13 cellular contexts compared by ENCODE assay signal in genomic region chr10:490891-491571, GRCh38.
DNase-seq lines count a peak whose midpoint lies in the region; ATAC-seq and TF ChIP-seq lines count a peak whose summit lies in the region.
"Had no signal": no experiment of that assay in that cellular context is flagged by ENCODE, and none has a peak within 500 bp of the region (broad histone marks: within the 10 kb centered on the region; RNA-seq: fewer than 3 reads in every experiment).

No MANE protein-coding gene starts in this region.

- POLR2A ChIA-PET in AG04450 (lab: Yijun Ruan, JAX), result no interaction called here

- intact Hi-C loops in ascending aorta (cut with DNase I) (no loop called here), cardiac septum (cut with DNase I) (no loop called here)

- H3K9me3 Mint-ChIP-seq in progenitor cell of endocrine pancreas (ENCODE audit: low read depth), result no peaks in the 10 kb centered on the region

- CTCF ChIA-PET in AG04450 (lab: Charles Lee), result no interaction called here

- DNase-seq in AG04450 (ENCODE audit: low read depth, low spot score), result no peak
- peak in 1 of 2 donors; percentile 70 for DNase-seq in ascending aorta (ENCODE audit: low spot score in 2 of 2)
- peak; percentile 79 for DNase-seq in cardiac septum (ENCODE audit: low spot score)
- peak in 43 of 56 donors; percentile 27 to 82 (median 54) for DNase-seq in nucleus accumbens (lab: John Stamatoyannopoulos, UW)
- no peak for DNase-seq in T-helper 17 cell
- DNase-seq in progenitor cell of endocrine pancreas (ENCODE audit: low spot score, unreplicated experiment), result no peak
- no peak for DNase-seq in NCI-H187 (lab: John Stamatoyannopoulos, UW)
- no peak for DNase-seq in GM20000 (ENCODE audit: low spot score)
- DNase-seq: activated effector memory CD4-positive, alpha-beta T cell treated with anti-CD3 and anti-CD28 coated beads, Interleukin-2, amount 50 U/mL, for 16 hours; NCI-H510A; thyroid gland had no signal

- H3K27ac Mint-ChIP-seq in T-helper 17 cell (no peak overlapping the region), progenitor cell of endocrine pancreas (no peak overlapping the region)

- H3K27me3 ChIP-seq in AG04450 (ENCODE audit: control insufficient read depth, insufficient read depth, low read length) (no peaks in the 10 kb centered on the region), ascending aorta (no peaks in the 10 kb centered on the region)
- H3K27me3 ChIP-seq: thyroid gland had no signal

- ATAC-seq in T-helper 17 cell, result no peak
- ATAC-seq: GM12878 had no signal

- no peak for TF ChIP-seq CTCF in AG04450 (IDR thresholded peaks at IDR 0.05; ENCODE audit: low read depth, low read length)
- TF ChIP-seq CTCF in ascending aorta (IDR thresholded peaks at IDR 0.05), result no peak
- no peak for TF ChIP-seq CTCF in progenitor cell of endocrine pancreas (IDR thresholded peaks at IDR 0.05; ENCODE audit: unreplicated experiment)
- TF ChIP-seq CTCF in GM20000 (IDR thresholded peaks at IDR 0.05; ENCODE audit: extremely low read depth, missing control alignments), result no peak

- H3K27me3 Mint-ChIP-seq in T-helper 17 cell (peaks cover 35% of the 10 kb centered on the region), progenitor cell of endocrine pancreas (no peaks in the 10 kb centered on the region)

- H3K4me3 Mint-ChIP-seq in T-helper 17 cell, result no peak overlapping the region
- no peak overlapping the region for H3K4me3 Mint-ChIP-seq in progenitor cell of endocrine pancreas (ENCODE audit: low read depth)

- H3K36me3 Mint-ChIP-seq in T-helper 17 cell (ENCODE audit: low read depth) (peaks cover 2% of the 10 kb centered on the region), progenitor cell of endocrine pancreas (ENCODE audit: insufficient read depth) (peaks cover 1% of the 10 kb centered on the region)

- H3K9me3 ChIP-seq in AG04450 (ENCODE audit: control insufficient read depth, insufficient read depth, low read length), result no peaks in the 10 kb centered on the region
- H3K9me3 ChIP-seq in ascending aorta, result no peaks in the 10 kb centered on the region
- no peaks in the 10 kb centered on the region for H3K9me3 ChIP-seq in T-helper 17 cell (ENCODE audit: control insufficient read depth, low read length, poor library complexity, severe bottlenecking)
- H3K9me3 ChIP-seq: thyroid gland had no signal

- H3K36me3 ChIP-seq in ascending aorta, result no peaks in the 10 kb centered on the region
- H3K36me3 ChIP-seq: thyroid gland had no signal

- peak overlapping the region; percentile 39 for H3K27ac ChIP-seq in AG04450 (ENCODE audit: low read depth, low read length)
- peak overlapping the region; percentile 49 to 68 for H3K27ac ChIP-seq in ascending aorta
- H3K27ac ChIP-seq: thyroid gland had no signal

- H3K4me3 ChIP-seq in AG04450 (ENCODE audit: low read depth, low read length), result no peak overlapping the region
- peak overlapping the region; percentile 33 to 51 for H3K4me3 ChIP-seq in ascending aorta
- H3K4me3 ChIP-seq: GM12878, skin epidermis, thyroid gland had no signal

- peaks cover 0 to 5% of the 10 kb centered on the region in 2 donors for H3K4me1 ChIP-seq in ascending aorta

- H3K4me1 Mint-ChIP-seq in T-helper 17 cell (peaks cover 2% of the 10 kb centered on the region), progenitor cell of endocrine pancreas (ENCODE audit: low read depth) (peaks cover 19% of the 10 kb centered on the region)

Comparison
In these comparisons a context has a peak if more than half of its experiments do, and no peak if none do; other contexts are left out.
1. DNase-seq: peak in cardiac septum (single experiment) and nucleus accumbens (43 of 56); none in AG04450 (single experiment), T-helper 17 cell (0 of 3), progenitor cell of endocrine pancreas (single experiment), NCI-H187 (0 of 2) and GM20000 (single experiment).